ENCODE assay signal across 8 cellular contexts in genomic region chr6:154509421-154510143, GRCh38. TPM values are rescaled to one million over a fixed set of nuclear protein-coding genes. Genes with fewer than 3 reads are reported as not detected.
A peak's percentile ranks its signal among the peaks of the same experiment; 100 is the strongest.
DNase-seq lines count a peak whose midpoint lies in the region; ATAC-seq and TF ChIP-seq lines count a peak whose summit lies in the region.

No MANE protein-coding gene starts in this region.

- H3K27ac ChIP-seq in C4-2B: peak overlapping the region; percentile 95
- H3K27ac ChIP-seq in psoas muscle: peak overlapping the region; percentile 80

- no peak for DNase-seq in activated T-cell treated with anti-CD3 and anti-CD28 coated beads, Interleukin-2, amount 50 U/mL, for 4 hours
- DNase-seq in left cardiac atrium (peak; percentile 30), psoas muscle (peak; percentile 27 to 53)
- DNase-seq in effector CD4-positive, alpha-beta T cell: no peak
- no peak for DNase-seq in effector memory CD8-positive, alpha-beta T cell

- no peaks in the 10 kb centered on the region for H3K9me3 Mint-ChIP-seq in activated T-cell treated with anti-CD3 and anti-CD28 coated beads, Interleukin-2, amount 50 U/mL, for 4 hours
- peaks cover 0 to 2% of the 10 kb centered on the region in 2 donors for H3K9me3 Mint-ChIP-seq in effector memory CD8-positive, alpha-beta T cell

- peaks cover 67% of the 10 kb centered on the region for H3K27me3 Mint-ChIP-seq in activated T-cell treated with anti-CD3 and anti-CD28 coated beads, Interleukin-2, amount 50 U/mL, for 4 hours (ENCODE audit: low read depth)
- peaks cover 49 to 68% of the 10 kb centered on the region in 2 donors for H3K27me3 Mint-ChIP-seq in effector memory CD8-positive, alpha-beta T cell

- intact Hi-C loops in left cardiac atrium (cut with DNase I) (loop anchor here in 1 of 2 donors (5.0 kb wide), 3 partner anchors 62 to 103 kb away; no protein-coding TSS in a partner anchor), psoas muscle (cut with DNase I) (no loop called here)

- H3K4me1 Mint-ChIP-seq in activated T-cell treated with anti-CD3 and anti-CD28 coated beads, Interleukin-2, amount 50 U/mL, for 4 hours (ENCODE audit: low read depth): peaks cover 9% of the 10 kb centered on the region
- H3K4me1 Mint-ChIP-seq in effector memory CD8-positive, alpha-beta T cell (ENCODE audit: low read depth in 2 of 2): peaks cover 0 to 6% of the 10 kb centered on the region in 2 donors

- H3K4me3 ChIP-seq in psoas muscle: peak overlapping the region; percentile 81

- no peaks in the 10 kb centered on the region for H3K9me3 ChIP-seq in psoas muscle

- ATAC-seq in GM19438 (IDR thresholded peaks at IDR 0.05; ENCODE audit: low read depth, unreplicated experiment): peak; percentile 36
- ATAC-seq in HG03565 (IDR thresholded peaks at IDR 0.05; ENCODE audit: unreplicated experiment): peak; percentile 9
- peak; percentile 29 to 57 for ATAC-seq in activated T-cell treated with anti-CD3 and anti-CD28 coated beads, Interleukin-2, amount 50 U/mL, for 4 hours
- peak; percentile 16 to 17 for ATAC-seq in left cardiac atrium
- peak; percentile 36 to 48 (median 43) for ATAC-seq in psoas muscle
- ATAC-seq in effector memory CD8-positive, alpha-beta T cell (replicated peaks): no peak

- H3K4me3 Mint-ChIP-seq in activated T-cell treated with anti-CD3 and anti-CD28 coated beads, Interleukin-2, amount 50 U/mL, for 4 hours: peak overlapping the region; percentile 40
- H3K4me3 Mint-ChIP-seq in effector memory CD8-positive, alpha-beta T cell: peak overlapping the region in 1 of 2 donors; percentile 23

- no peak overlapping the region for H3K27ac Mint-ChIP-seq in effector memory CD8-positive, alpha-beta T cell

- H3K27me3 ChIP-seq in psoas muscle (ENCODE audit: insufficient read depth in 3 of 3, low read length in 2 of 3): no peaks in the 10 kb centered on the region

- TF ChIP-seq CTCF in C4-2B (conservative IDR thresholded peaks at IDR 0.05) (peak; percentile 10; the same call in 1 of the 2 replicates), psoas muscle (IDR thresholded peaks at IDR 0.05) (no peak)

- H3K4me1 ChIP-seq in psoas muscle: peaks cover 6% of the 10 kb centered on the region

- WGBS in psoas muscle, 3 donors: 0 to 2% (median 1%) methylated on average over 45 to 55 of the region's 55 CpGs

- H3K36me3 ChIP-seq in psoas muscle (ENCODE audit: insufficient read depth in 1 of 2, low read depth in 1 of 2): no peaks in the 10 kb centered on the region

- no peaks in the 10 kb centered on the region for H3K36me3 Mint-ChIP-seq in activated T-cell treated with anti-CD3 and anti-CD28 coated beads, Interleukin-2, amount 50 U/mL, for 4 hours (ENCODE audit: insufficient read depth)
- H3K36me3 Mint-ChIP-seq in effector memory CD8-positive, alpha-beta T cell (ENCODE audit: insufficient read depth): no peaks in the 10 kb centered on the region

RNA-seq across cellular contexts. Expression of gene CNKSR3, which starts 0.9 kb away (rescaled TPM):
- total RNA-seq in activated T-cell treated with anti-CD3 and anti-CD28 coated beads, Interleukin-2, amount 50 U/mL, for 4 hours: 1 to 10 TPM in 1 of 3 donors, under 1 TPM in 2; 0.08 to 1.3 (median 0.29) TPM
- total RNA-seq in left cardiac atrium (10 to 100 TPM; 16.6 to 18.8 TPM), psoas muscle (1 to 10 TPM; 2.2 to 4.7 (median 3.2) TPM)
- polyA plus RNA-seq in psoas muscle: 1 to 10 TPM in 2 of 3 donors, under 1 TPM in 1; 0.90 to 2.8 (median 1.1) TPM

Comparison
In these comparisons a context has a peak if more than half of its experiments do, and no peak if none do; other contexts are left out.
1. DNase-seq: peak in left cardiac atrium (single experiment) and psoas muscle (2 of 2); none in activated T-cell treated with anti-CD3 and anti-CD28 coated beads, Interleukin-2, amount 50 U/mL, for 4 hours (single experiment), effector CD4-positive, alpha-beta T cell (single experiment) and effector memory CD8-positive, alpha-beta T cell (0 of 3).